In genomic region chr9:133523096-133523495, GRCh38 we compare ENCODE assay signal across 1 cellular context.
TF ChIP-seq lines count a peak whose summit lies in the region.

No MANE protein-coding gene starts in this region.

TF ChIP-seq in WTC11, 78 proteins besides CTCF, POLR2A, EP300 and RAD21 (continued from another document):
- TF ChIP-seq E2F4 (CRISPR knock-in tag; IDR thresholded peaks at IDR 0.05; ENCODE audit: borderline replicate concordance, low read depth) (0 out of 2 replicates have a peak, but pooled peaks have one; percentile 38), ZNF671 (CRISPR knock-in tag; IDR thresholded peaks at IDR 0.05) (no peak)
